In genomic region chrX:80812176-80812575, GRCh38 we compare ENCODE assay signal across 8 cellular contexts. TPM values are rescaled to one million over a fixed set of nuclear protein-coding genes. Genes with fewer than 3 reads are reported as not detected.
DNase-seq lines count a peak whose midpoint lies in the region; ATAC-seq and TF ChIP-seq lines count a peak whose summit lies in the region.

No MANE protein-coding gene starts in this region.

- H3K79me2 ChIP-seq in osteoblast (ENCODE audit: insufficient read depth, low read length): peaks cover 9% of the 10 kb centered on the region

- DNase-seq in AML-193 (lab: John Stamatoyannopoulos, UW) (peak; percentile 51 to 52), SJSA1 (ENCODE audit: low read depth in 1 of 2, low spot score in 2 of 2) (peak; percentile 19 to 42), cerebellar cortex (ENCODE audit: low spot score) (peak; percentile 45), osteoblast (ENCODE audit: insufficient read length, low spot score, missing footprints) (no peak), HuH-7 (ENCODE audit: low spot score) (no peak), NCI-H69 (lab: John Stamatoyannopoulos, UW) (no peak)

- H3K4me1 ChIP-seq in SJSA1 (replicated peaks) (no peaks in the 10 kb centered on the region; the same call in 1 of the 2 replicates), osteoblast (ENCODE audit: insufficient read depth, low read length) (no peaks in the 10 kb centered on the region)

- no peaks in the 10 kb centered on the region for H4K20me1 ChIP-seq in osteoblast (ENCODE audit: insufficient read depth, low read length)

- H3K4me3 ChIP-seq in SJSA1 (no peak overlapping the region), osteoblast (ENCODE audit: insufficient read depth, low read length) (no peak overlapping the region)

- H2AFZ ChIP-seq in osteoblast (ENCODE audit: low read length): no peak overlapping the region

- peak; percentile 28 for TF ChIP-seq CTCF in osteoblast (IDR thresholded peaks at IDR 0.05; ENCODE audit: extremely low read depth, low read depth, low read length)

- no peak overlapping the region for H3K4me2 ChIP-seq in osteoblast (ENCODE audit: insufficient read depth, low read length)

- H3K27ac ChIP-seq in SJSA1 (no peak overlapping the region), osteoblast (ENCODE audit: low read depth, low read length) (no peak overlapping the region)

- H3K36me3 ChIP-seq in SJSA1: no peaks in the 10 kb centered on the region
- no peaks in the 10 kb centered on the region for H3K36me3 ChIP-seq in osteoblast (ENCODE audit: insufficient read depth, low read length)

- H3K27me3 ChIP-seq in SJSA1 (replicated peaks) (no peaks in the 10 kb centered on the region), osteoblast (ENCODE audit: insufficient read depth, low read length) (no peaks in the 10 kb centered on the region)

- H3K9me3 ChIP-seq in SJSA1 (replicated peaks): no peaks in the 10 kb centered on the region
- no peaks in the 10 kb centered on the region for H3K9me3 ChIP-seq in osteoblast (ENCODE audit: low read depth, low read length)

- peak; percentile 36 for ATAC-seq in GM18519 (IDR thresholded peaks at IDR 0.05; ENCODE audit: low FRiP score, unreplicated experiment)
- peak; percentile 44 for ATAC-seq in HG03103 (IDR thresholded peaks at IDR 0.05; ENCODE audit: low read depth, unreplicated experiment)

RNA-seq across cellular contexts. Expression of gene BRWD3, which starts 2.5 kb away (rescaled TPM):
- 8.1 and 8.6 TPM in 2 replicates for total RNA-seq in SJSA1 (2014; rRNA removed; shearing (Covaris generic))
- total RNA-seq in osteoblast: 12.4 and 18.5 TPM in 2 replicates

Comparison
In these comparisons a context has a peak if more than half of its experiments do, and no peak if none do; other contexts are left out.
1. DNase-seq: peak in AML-193 (2 of 2), SJSA1 (2 of 2) and cerebellar cortex (single experiment); none in osteoblast (single experiment), HuH-7 (single experiment) and NCI-H69 (single experiment).